Comparison of ENCODE assay signal across 8 cellular contexts in genomic region chr1:241990040-241990439, GRCh38. TPM values are rescaled to one million over a fixed set of nuclear protein-coding genes. Genes with fewer than 3 reads are reported as not detected.
DNase-seq lines count a peak whose midpoint lies in the region; ATAC-seq and TF ChIP-seq lines count a peak whose summit lies in the region.

No MANE protein-coding gene starts in this region.

- no peak for TF ChIP-seq POLR2A in thyroid gland (IDR thresholded peaks at IDR 0.05)

- peak; percentile 95 for DNase-seq in HK-2 (ENCODE audit: unreplicated experiment)
- DNase-seq in anterior cingulate cortex (lab: John Stamatoyannopoulos, UW): peak in 32 of 58 donors; percentile 1 to 87 (median 22)
- DNase-seq in iPS-NIHi11 (ENCODE audit: low spot score): peak; percentile 36
- peak; percentile 73 to 82 for DNase-seq in thyroid gland
- no peak for DNase-seq in mesenteric fat pad (ENCODE audit: low spot score)
- no peak for DNase-seq in GM10248 (ENCODE audit: extremely low spot score)

- no peaks in the 10 kb centered on the region for H3K4me1 ChIP-seq in thyroid gland

- H3K27ac ChIP-seq in thyroid gland: no peak overlapping the region

- no peak for TF ChIP-seq CTCF in thyroid gland (IDR thresholded peaks at IDR 0.05)
- no peak for TF ChIP-seq CTCF in GM10248 (IDR thresholded peaks at IDR 0.05; ENCODE audit: control extremely low read depth, extremely low read depth, low read depth, missing control alignments)

- intact Hi-C loops in thyroid gland (cut with DNase I): no loop called here

- H3K36me3 ChIP-seq in thyroid gland: no peaks in the 10 kb centered on the region

- no peaks in the 10 kb centered on the region for H3K9me3 ChIP-seq in thyroid gland

- no peak overlapping the region for H3K4me3 ChIP-seq in thyroid gland (replicated peaks in 1 of 3)

- 41 to 57% methylated on average over 10 of the region's 10 CpGs for WGBS in thyroid gland, 2 donors

- POLR2A ChIA-PET in GM10248 (lab: Yijun Ruan, JAX): no interaction called here

- ATAC-seq in HG03139 (IDR thresholded peaks at IDR 0.05; ENCODE audit: unreplicated experiment) (no peak), GM18520 (IDR thresholded peaks at IDR 0.05; ENCODE audit: unreplicated experiment) (no peak)

- no peaks in the 10 kb centered on the region for H3K27me3 ChIP-seq in thyroid gland

- CTCF ChIA-PET in GM10248 (lab: Yijun Ruan, JAX): interaction anchor here (2.1 kb wide), 1 partner anchor 8 kb away, joined by 11 read pairs; the partner anchor contains the start of gene MAP1LC3C

RNA-seq across cellular contexts. Expression of gene MAP1LC3C, which starts 8.9 kb away (rescaled TPM):
- total RNA-seq in thyroid gland (10 to 100 TPM in 1 of 4 donors, 1 to 10 TPM in 3; 1.6 to 14.7 (median 3.8) TPM), mesenteric fat pad (9.8 TPM)

RNA-seq across cellular contexts. Expression of gene BECN2, which starts 32.5 kb away (rescaled TPM):
- total RNA-seq in thyroid gland: not detected
- not detected for total RNA-seq in mesenteric fat pad

Comparison
In these comparisons a context has a peak if more than half of its experiments do, and no peak if none do; other contexts are left out.
1. DNase-seq: peak in HK-2 (single experiment), anterior cingulate cortex (32 of 58), iPS-NIHi11 (single experiment) and thyroid gland (2 of 2); none in mesenteric fat pad (single experiment) and GM10248 (single experiment).